Comparison of ENCODE assay signal across 13 cellular contexts in genomic region chr17:56656961-56657360, GRCh38.
A peak's percentile ranks its signal among the peaks of the same experiment; 100 is the strongest.
DNase-seq lines count a peak whose midpoint lies in the region; ATAC-seq and TF ChIP-seq lines count a peak whose summit lies in the region.
"Had no signal": no experiment of that assay in that cellular context is flagged by ENCODE, and none has a peak within 500 bp of the region (broad histone marks: within the 10 kb centered on the region; RNA-seq: fewer than 3 reads in every experiment).

No MANE protein-coding gene starts in this region.

- H3K36me3 ChIP-seq in GM23338 (ENCODE audit: insufficient read depth) (no peaks in the 10 kb centered on the region), trophoblast cell (ENCODE audit: control insufficient read depth in 1 of 2, insufficient read depth in 2 of 2, low read length in 2 of 2) (no peaks in the 10 kb centered on the region)
- H3K36me3 ChIP-seq: BE2C had no signal

- DNase-seq in A172 (ENCODE audit: low spot score) (peak; percentile 13), GM23338 (ENCODE audit: low spot score) (no peak), astrocyte of the hippocampus (ENCODE audit: low read depth, low spot score) (peak; percentile 52), trophoblast cell (no peak), NOMO-1 treated with DMSO at 0.1 percent for 48 hours (lab: John Stamatoyannopoulos, UW; ENCODE audit: unreplicated experiment) (no peak), NCI-H1048 (lab: John Stamatoyannopoulos, UW) (no peak)
- DNase-seq in activated CD4-positive, CD25-positive, alpha-beta regulatory T cell treated with anti-CD3 and anti-CD28 coated beads, Interleukin-2, amount 50 U/mL, for 72 hours, result no peak
- DNase-seq: BE2C; Caco-2; CD8-positive, alpha-beta memory T cell; DMS53 had no signal

- no peak overlapping the region for H3K4ac ChIP-seq in trophoblast cell (ENCODE audit: low read depth, low read length)

- H3K79me2 ChIP-seq in GM23338 (replicated peaks; ENCODE audit: insufficient read depth) (no peaks in the 10 kb centered on the region), trophoblast cell (ENCODE audit: control insufficient read depth, insufficient read depth, low read length, poor library complexity) (no peaks in the 10 kb centered on the region)

- no peak overlapping the region for H4K12ac ChIP-seq in trophoblast cell (ENCODE audit: low read depth, low read length)

- H3K9me2 ChIP-seq in GM23338 (ENCODE audit: insufficient read depth), result no peaks in the 10 kb centered on the region

- no peak for TF ChIP-seq CTCF in GM23338 (conservative IDR thresholded peaks at IDR 0.05; ENCODE audit: low read depth in 2 of 2)

- no peak overlapping the region for H2AK5ac ChIP-seq in trophoblast cell (ENCODE audit: low read length)

- no peaks in the 10 kb centered on the region for H4K20me1 ChIP-seq in GM23338 (replicated peaks; ENCODE audit: insufficient read depth)

- no CpG with 5 or more reads among the region's 5 CpGs for WGBS in trophoblast cell (ENCODE audit: extremely low coverage, insufficient coverage, insufficient read length)

- H3K27me3 Mint-ChIP-seq in GM23338 (ENCODE audit: insufficient read depth, low read depth, poor library complexity), result peaks cover 8% of the 10 kb centered on the region
- H3K27me3 Mint-ChIP-seq: IgD-negative memory B cell had no signal

- H4K8ac ChIP-seq in trophoblast cell (ENCODE audit: low read depth, low read length), result no peak overlapping the region

- H3K9ac ChIP-seq in trophoblast cell (ENCODE audit: low read length), result no peak overlapping the region

- no peak overlapping the region for H2BK5ac ChIP-seq in trophoblast cell (ENCODE audit: low read depth, low read length, poor library complexity)

- no peak for ATAC-seq in GM23338
- ATAC-seq: HCT116 had no signal

- H3K14ac ChIP-seq in trophoblast cell (ENCODE audit: low read length), result no peak overlapping the region

- H3K4me3 Mint-ChIP-seq in GM23338, result no peak overlapping the region
- H3K4me3 Mint-ChIP-seq: IgD-negative memory B cell had no signal

- H3K36me3 Mint-ChIP-seq in GM23338 (ENCODE audit: low read depth), result no peaks in the 10 kb centered on the region
- H3K36me3 Mint-ChIP-seq: IgD-negative memory B cell had no signal

- H3K4me1 Mint-ChIP-seq in GM23338, result peaks cover 8% of the 10 kb centered on the region; the same call in 2 of the 3 replicates
- H3K4me1 Mint-ChIP-seq: CD8-positive, alpha-beta memory T cell; IgD-negative memory B cell had no signal

- H3K27ac ChIP-seq in GM23338 (ENCODE audit: low read depth) (no peak overlapping the region), trophoblast cell (ENCODE audit: low read depth, low read length) (no peak overlapping the region)

- H3K4me2 ChIP-seq in GM23338 (no peak overlapping the region), trophoblast cell (ENCODE audit: low read length) (no peak overlapping the region)

- H3K23ac ChIP-seq in trophoblast cell (ENCODE audit: low read length), result no peak overlapping the region

- H4K91ac ChIP-seq in trophoblast cell (ENCODE audit: low read depth, low read length), result peak overlapping the region; percentile 27

- peak overlapping the region; percentile 29; the same call in 1 of the 2 replicates for H3K27ac Mint-ChIP-seq in GM23338
- H3K27ac Mint-ChIP-seq: IgD-negative memory B cell had no signal

- H3K4me1 ChIP-seq in GM23338 (ENCODE audit: insufficient read depth), result no peaks in the 10 kb centered on the region
- peaks cover 0 to 2% of the 10 kb centered on the region in 2 experiments for H3K4me1 ChIP-seq in trophoblast cell (ENCODE audit: control insufficient read depth in 1 of 2, insufficient read depth in 2 of 2, low read length in 2 of 2)
- H3K4me1 ChIP-seq: BE2C, Caco-2 had no signal

- H2BK12ac ChIP-seq in trophoblast cell (ENCODE audit: low read length), result no peak overlapping the region

- H2AFZ ChIP-seq in GM23338 (no peak overlapping the region), trophoblast cell (ENCODE audit: insufficient read depth, low read length, poor library complexity) (no peak overlapping the region)

- H3K27me3 ChIP-seq in GM23338 (ENCODE audit: insufficient read depth), result no peaks in the 10 kb centered on the region
- no peaks in the 10 kb centered on the region for H3K27me3 ChIP-seq in trophoblast cell (ENCODE audit: insufficient read depth, low read length)

- no peak overlapping the region for H3K4me3 ChIP-seq in GM23338
- no peak overlapping the region for H3K4me3 ChIP-seq in trophoblast cell (ENCODE audit: low read depth, low read length)

- peaks cover under 1% of the 10 kb centered on the region for H3K79me1 ChIP-seq in trophoblast cell (ENCODE audit: low read length)

- H3K18ac ChIP-seq in trophoblast cell (ENCODE audit: low read length), result no peak overlapping the region

- H3F3A ChIP-seq in GM23338 (replicated peaks; ENCODE audit: low read depth), result no peaks in the 10 kb centered on the region

- no peaks in the 10 kb centered on the region; the same call in 2 of the 3 replicates for H3K9me3 Mint-ChIP-seq in GM23338

- no peaks in the 10 kb centered on the region for H3K9me3 ChIP-seq in trophoblast cell (ENCODE audit: insufficient read depth, low read depth, low read length)
- H3K9me3 ChIP-seq: BE2C, Caco-2 had no signal

- H2BK120ac ChIP-seq in trophoblast cell (ENCODE audit: insufficient read depth, low read length, poor library complexity), result no peak overlapping the region

TF ChIP-seq in GM23338, 12 proteins besides CTCF, POLR2A, EP300 and RAD21:
- TF ChIP-seq NANOG (IDR thresholded peaks at IDR 0.05; ENCODE audit: borderline replicate concordance) (no peak), CREB1 (CRISPR knock-in tag; IDR thresholded peaks at IDR 0.05; ENCODE audit: low read depth) (no peak), EZH2phosphoT487 (IDR thresholded peaks at IDR 0.05; ENCODE audit: unreplicated experiment) (no peak), ZNF331 (CRISPR knock-in tag; IDR thresholded peaks at IDR 0.05; ENCODE audit: low read depth) (no peak), JUNB (IDR thresholded peaks at IDR 0.05; ENCODE audit: unreplicated experiment) (no peak), ETS1 (IDR thresholded peaks at IDR 0.05) (no peak)

Comparison
In these comparisons a context has a peak if more than half of its experiments do, and no peak if none do; other contexts are left out.
1. DNase-seq: peak in A172 (single experiment) and astrocyte of the hippocampus (single experiment); none in GM23338 (single experiment), trophoblast cell (0 of 2), NOMO-1 treated with DMSO at 0.1 percent for 48 hours (single experiment), NCI-H1048 (single experiment) and activated CD4-positive, CD25-positive, alpha-beta regulatory T cell treated with anti-CD3 and anti-CD28 coated beads, Interleukin-2, amount 50 U/mL, for 72 hours (single experiment).